8 cellular contexts compared by ENCODE assay signal in genomic region chr17:28598389-28598788, GRCh38. TPM values are rescaled to one million over a fixed set of nuclear protein-coding genes. Genes with fewer than 3 reads are reported as not detected.
A peak's percentile ranks its signal among the peaks of the same experiment; 100 is the strongest.
DNase-seq lines count a peak whose midpoint lies in the region; ATAC-seq and TF ChIP-seq lines count a peak whose summit lies in the region.

No MANE protein-coding gene starts in this region.

- H3K9me3 Mint-ChIP-seq in activated T-cell treated with anti-CD3 and anti-CD28 coated beads, Interleukin-2, amount 50 U/mL, for 72 hours = no peaks in the 10 kb centered on the region
- H3K9me3 Mint-ChIP-seq in stimulated activated naive CD8-positive, alpha-beta T cell treated with anti-CD3 and anti-CD28 coated beads, Interleukin-15, amount 100 ng/mL, for 72 hours = no peaks in the 10 kb centered on the region

- no peaks in the 10 kb centered on the region for H3K27me3 ChIP-seq in hepatocyte

- peak overlapping the region; percentile 98 for H3K9ac ChIP-seq in SK-N-MC (ENCODE audit: insufficient read length)

- peak overlapping the region; percentile 100 for H3K4me3 ChIP-seq in SK-N-MC
- peak overlapping the region; percentile 25 for H3K4me3 ChIP-seq in hepatocyte

- no peaks in the 10 kb centered on the region for H4K20me1 ChIP-seq in hepatocyte (ENCODE audit: insufficient read depth, poor library complexity, severe bottlenecking)

- peak overlapping the region; percentile 85 for H3K27ac Mint-ChIP-seq in activated T-cell treated with anti-CD3 and anti-CD28 coated beads, Interleukin-2, amount 50 U/mL, for 72 hours
- peak overlapping the region; percentile 98 for H3K27ac Mint-ChIP-seq in stimulated activated naive CD8-positive, alpha-beta T cell treated with anti-CD3 and anti-CD28 coated beads, Interleukin-15, amount 100 ng/mL, for 72 hours

- H3K4me1 ChIP-seq in hepatocyte (ENCODE audit: insufficient read depth) = no peaks in the 10 kb centered on the region

- no peaks in the 10 kb centered on the region for H3K9me2 ChIP-seq in hepatocyte (replicated peaks; ENCODE audit: insufficient read depth)

- peaks cover 3 to 13% of the 10 kb centered on the region in 2 donors for H3K36me3 Mint-ChIP-seq in activated T-cell treated with anti-CD3 and anti-CD28 coated beads, Interleukin-2, amount 50 U/mL, for 72 hours (ENCODE audit: insufficient read depth in 2 of 2)

- H3K27me3 Mint-ChIP-seq in activated T-cell treated with anti-CD3 and anti-CD28 coated beads, Interleukin-2, amount 50 U/mL, for 72 hours (ENCODE audit: low read depth) = no peaks in the 10 kb centered on the region
- no peaks in the 10 kb centered on the region for H3K27me3 Mint-ChIP-seq in stimulated activated naive CD8-positive, alpha-beta T cell treated with anti-CD3 and anti-CD28 coated beads, Interleukin-15, amount 100 ng/mL, for 72 hours

- peaks cover 21% of the 10 kb centered on the region for H3K79me2 ChIP-seq in hepatocyte

- H3K4me1 Mint-ChIP-seq in activated T-cell treated with anti-CD3 and anti-CD28 coated beads, Interleukin-2, amount 50 U/mL, for 72 hours (ENCODE audit: low read depth) = peaks cover 24% of the 10 kb centered on the region
- peaks cover 24% of the 10 kb centered on the region for H3K4me1 Mint-ChIP-seq in stimulated activated naive CD8-positive, alpha-beta T cell treated with anti-CD3 and anti-CD28 coated beads, Interleukin-15, amount 100 ng/mL, for 72 hours

- H3K36me3 ChIP-seq in SK-N-MC (ENCODE audit: insufficient read depth, low read length) (peaks cover 22% of the 10 kb centered on the region), hepatocyte (replicated peaks; ENCODE audit: insufficient read depth, low read depth) (no peaks in the 10 kb centered on the region)

- DNase-seq in activated T-cell treated with anti-CD3 and anti-CD28 coated beads, Interleukin-2, amount 50 U/mL, for 72 hours = no peak
- DNase-seq in activated T-cell treated with anti-CD3 and anti-CD28 coated beads, Interleukin-2, amount 50 U/mL, for 1 hour = no peak
- DNase-seq in SK-N-MC (ENCODE audit: low read depth, low spot score) (no peak), hepatocyte (ENCODE audit: low spot score) (peak; percentile 23), CD1c-positive myeloid dendritic cell (ENCODE audit: extremely low spot score) (no peak)
- DNase-seq in stimulated activated naive CD8-positive, alpha-beta T cell treated with anti-CD3 and anti-CD28 coated beads, Interleukin-15, amount 100 ng/mL, for 72 hours = no peak
- DNase-seq in activated CD4-positive, alpha-beta T cell treated with anti-CD3 and anti-CD28 coated beads for 48 hours = no peak

- H3K9me3 ChIP-seq in SK-N-MC (ENCODE audit: low read depth, low read length) = no peaks in the 10 kb centered on the region
- no peaks in the 10 kb centered on the region for H3K9me3 ChIP-seq in hepatocyte (ENCODE audit: low read depth)

- no peak for TF ChIP-seq CTCF in hepatocyte (IDR thresholded peaks at IDR 0.05; ENCODE audit: poor library complexity)

- H3K4me2 ChIP-seq in hepatocyte = peak overlapping the region; percentile 86

- H2AFZ ChIP-seq in hepatocyte = peak overlapping the region; percentile 86

- H3K27ac ChIP-seq in SK-N-MC (peak overlapping the region; percentile 82), hepatocyte (peak overlapping the region; percentile 8)

- ATAC-seq in activated T-cell treated with anti-CD3 and anti-CD28 coated beads, Interleukin-2, amount 50 U/mL, for 72 hours (replicated peaks in 1 of 2) = peak in 1 of 2 donors; percentile 1
- peak; percentile 2 for ATAC-seq in stimulated activated naive CD8-positive, alpha-beta T cell treated with anti-CD3 and anti-CD28 coated beads, Interleukin-15, amount 100 ng/mL, for 72 hours
- no peak for ATAC-seq in GM19463 (IDR thresholded peaks at IDR 0.05; ENCODE audit: unreplicated experiment)

- WGBS in hepatocyte (ENCODE audit: low lambda C conversion rate, missing lambda C conversion rate) = 4% methylated on average over 17 of the region's 17 CpGs

- H3K4me3 Mint-ChIP-seq in activated T-cell treated with anti-CD3 and anti-CD28 coated beads, Interleukin-2, amount 50 U/mL, for 72 hours = peak overlapping the region; percentile 89 to 93
- peak overlapping the region; percentile 95 to 99 for H3K4me3 Mint-ChIP-seq in stimulated activated naive CD8-positive, alpha-beta T cell treated with anti-CD3 and anti-CD28 coated beads, Interleukin-15, amount 100 ng/mL, for 72 hours

RNA-seq across cellular contexts. Expression of gene SPAG5, which starts 0.4 kb away (rescaled TPM):
- 100 to 1,000 TPM; 134 to 141 TPM for total RNA-seq in activated T-cell treated with anti-CD3 and anti-CD28 coated beads, Interleukin-2, amount 50 U/mL, for 72 hours
- total RNA-seq in hepatocyte = 13.9 and 16.3 TPM in 2 replicates
- 17.9 and 19.2 TPM in 2 replicates for polyA plus RNA-seq in hepatocyte

RNA-seq across cellular contexts. Expression of gene RSKR, which starts 15.6 kb away (rescaled TPM):
- total RNA-seq in activated T-cell treated with anti-CD3 and anti-CD28 coated beads, Interleukin-2, amount 50 U/mL, for 72 hours = 10 to 100 TPM; 25.1 to 33.4 TPM
- 4.6 and 5.3 TPM in 2 replicates for total RNA-seq in hepatocyte
- 1.6 and 2.2 TPM in 2 replicates for polyA plus RNA-seq in hepatocyte

RNA-seq across cellular contexts. Expression of gene ALDOC, which starts 21.7 kb away (rescaled TPM):
- 10 to 100 TPM; 23.1 to 40.0 TPM for total RNA-seq in activated T-cell treated with anti-CD3 and anti-CD28 coated beads, Interleukin-2, amount 50 U/mL, for 72 hours
- total RNA-seq in hepatocyte = 31.8 and 34.5 TPM in 2 replicates
- polyA plus RNA-seq in hepatocyte = 14.9 and 16.2 TPM in 2 replicates

RNA-seq across cellular contexts. Expression of gene PIGS, which starts 27.1 kb away (rescaled TPM):
- total RNA-seq in activated T-cell treated with anti-CD3 and anti-CD28 coated beads, Interleukin-2, amount 50 U/mL, for 72 hours = 10 to 100 TPM; 46.3 to 53.5 TPM
- 39.5 and 59.1 TPM in 2 replicates for total RNA-seq in hepatocyte
- 65.4 and 78.2 TPM in 2 replicates for polyA plus RNA-seq in hepatocyte

RNA-seq across cellular contexts. Expression of gene UNC119, which starts 46.0 kb away (rescaled TPM):
- 10 to 100 TPM; 45.3 to 53.8 TPM for total RNA-seq in activated T-cell treated with anti-CD3 and anti-CD28 coated beads, Interleukin-2, amount 50 U/mL, for 72 hours
- 65.2 and 68.1 TPM in 2 replicates for total RNA-seq in hepatocyte
- 85.5 and 87.6 TPM in 2 replicates for polyA plus RNA-seq in hepatocyte
